26 cellular contexts compared by ENCODE assay signal in genomic region chr13:25699056-25699455, GRCh38.
"Had no signal": no experiment of that assay in that cellular context is flagged by ENCODE, and none has a peak within 500 bp of the region (broad histone marks: within the 10 kb centered on the region; RNA-seq: fewer than 3 reads in every experiment).

No MANE protein-coding gene starts in this region.

- H3K36me3 ChIP-seq: neutrophil, sigmoid colon, vagina, WERI-Rb-1 had no signal

- DNase-seq: activated CD4-positive, alpha-beta T cell treated with anti-CD3 and anti-CD28 coated beads for 48 hours; activated CD4-positive, alpha-beta T cell treated with anti-CD3 and anti-CD28 coated beads, Interleukin-2, amount 50 U/mL, for 48 hours; activated CD8-positive, alpha-beta memory T cell treated with anti-CD3 and anti-CD28 coated beads, Interleukin-2, amount 50 U/mL, for 4 hours; activated gamma-delta T cell treated with Interleukin-2 at 50 U/mL for 16 hours; activated naive CD4-positive, alpha-beta T cell treated with anti-CD3 and anti-CD28 coated beads, Interleukin-2, amount 50 U/mL, for 16 hours; activated naive CD8-positive, alpha-beta T cell treated with anti-CD3 and anti-CD28 coated beads, Interleukin-2, amount 50 U/mL, for 24 hours; activated T-cell treated with anti-CD3 and anti-CD28 coated beads, Interleukin-2, amount 50 U/mL, for 24 hours; anterior cingulate cortex; body of pancreas; effector memory CD8-positive, alpha-beta T cell; foreskin fibroblast; hippocampal formation; left cardiac atrium; left ventricle myocardium superior; sigmoid colon; small intestine; stimulated activated CD4-positive, alpha-beta T cell treated with anti-CD3 and anti-CD28 coated beads, Interleukin-4, amount 100 ng/mL, for 24 hours; T1000; WERI-Rb-1 had no signal

- H3K27me3 Mint-ChIP-seq: activated naive CD8-positive, alpha-beta T cell treated with anti-CD3 and anti-CD28 coated beads, Interleukin-2, amount 50 U/mL, for 24 hours; stimulated activated naive CD8-positive, alpha-beta T cell treated with anti-CD3 and anti-CD28 coated beads, Interleukin-15, Interleukin-2, amounts not matched to agents 100 ng/mL and 50 ng/mL, for 24 hours; type B pancreatic cell had no signal

- H3K9me3 ChIP-seq: body of pancreas, neutrophil, vagina had no signal

- H3K27ac ChIP-seq: body of pancreas, coronary artery, neutrophil, sigmoid colon, vagina, WERI-Rb-1 had no signal

- H3K9me3 Mint-ChIP-seq: activated naive CD8-positive, alpha-beta T cell treated with anti-CD3 and anti-CD28 coated beads, Interleukin-2, amount 50 U/mL, for 24 hours; activated T-cell treated with anti-CD3 and anti-CD28 coated beads, Interleukin-2, amount 50 U/mL, for 24 hours; effector memory CD8-positive, alpha-beta T cell; stimulated activated effector memory CD8-positive, alpha-beta T cell treated with anti-CD3 and anti-CD28 coated beads, Interleukin-12 subunit alpha, Interleukin-12 subunit beta, amount 100 ng/mL, for 72 hours; stimulated activated naive CD8-positive, alpha-beta T cell treated with anti-CD3 and anti-CD28 coated beads, Interleukin-15, Interleukin-2, amounts not matched to agents 100 ng/mL and 50 ng/mL, for 24 hours; type B pancreatic cell had no signal

- H3K4me1 ChIP-seq: body of pancreas, sigmoid colon, vagina had no signal

- H3K27me3 ChIP-seq: body of pancreas, neutrophil, sigmoid colon, vagina had no signal

- H3K36me3 Mint-ChIP-seq: stimulated activated effector memory CD8-positive, alpha-beta T cell treated with anti-CD3 and anti-CD28 coated beads, Interleukin-12 subunit alpha, Interleukin-12 subunit beta, amount 100 ng/mL, for 72 hours; type B pancreatic cell had no signal

- H3K27ac Mint-ChIP-seq: activated naive CD8-positive, alpha-beta T cell treated with anti-CD3 and anti-CD28 coated beads, Interleukin-2, amount 50 U/mL, for 24 hours; activated T-cell treated with anti-CD3 and anti-CD28 coated beads, Interleukin-2, amount 50 U/mL, for 24 hours; effector memory CD8-positive, alpha-beta T cell; nephron; stimulated activated effector memory CD8-positive, alpha-beta T cell treated with anti-CD3 and anti-CD28 coated beads, Interleukin-12 subunit alpha, Interleukin-12 subunit beta, amount 100 ng/mL, for 72 hours; stimulated activated naive CD8-positive, alpha-beta T cell treated with anti-CD3 and anti-CD28 coated beads, Interleukin-15, Interleukin-2, amounts not matched to agents 100 ng/mL and 50 ng/mL, for 24 hours; type B pancreatic cell had no signal

- H3K4me3 Mint-ChIP-seq: activated naive CD8-positive, alpha-beta T cell treated with anti-CD3 and anti-CD28 coated beads, Interleukin-2, amount 50 U/mL, for 24 hours; activated T-cell treated with anti-CD3 and anti-CD28 coated beads, Interleukin-2, amount 50 U/mL, for 24 hours; effector memory CD8-positive, alpha-beta T cell; nephron; stimulated activated effector memory CD8-positive, alpha-beta T cell treated with anti-CD3 and anti-CD28 coated beads, Interleukin-12 subunit alpha, Interleukin-12 subunit beta, amount 100 ng/mL, for 72 hours; stimulated activated naive CD8-positive, alpha-beta T cell treated with anti-CD3 and anti-CD28 coated beads, Interleukin-15, Interleukin-2, amounts not matched to agents 100 ng/mL and 50 ng/mL, for 24 hours; type B pancreatic cell had no signal

- H3K4me1 Mint-ChIP-seq: activated naive CD8-positive, alpha-beta T cell treated with anti-CD3 and anti-CD28 coated beads, Interleukin-2, amount 50 U/mL, for 24 hours; nephron; stimulated activated effector memory CD8-positive, alpha-beta T cell treated with anti-CD3 and anti-CD28 coated beads, Interleukin-12 subunit alpha, Interleukin-12 subunit beta, amount 100 ng/mL, for 72 hours had no signal

- H3K4me3 ChIP-seq: body of pancreas, coronary artery, sigmoid colon, vagina had no signal
